8 cellular contexts compared by ENCODE assay signal in the genomic region with DNA sequence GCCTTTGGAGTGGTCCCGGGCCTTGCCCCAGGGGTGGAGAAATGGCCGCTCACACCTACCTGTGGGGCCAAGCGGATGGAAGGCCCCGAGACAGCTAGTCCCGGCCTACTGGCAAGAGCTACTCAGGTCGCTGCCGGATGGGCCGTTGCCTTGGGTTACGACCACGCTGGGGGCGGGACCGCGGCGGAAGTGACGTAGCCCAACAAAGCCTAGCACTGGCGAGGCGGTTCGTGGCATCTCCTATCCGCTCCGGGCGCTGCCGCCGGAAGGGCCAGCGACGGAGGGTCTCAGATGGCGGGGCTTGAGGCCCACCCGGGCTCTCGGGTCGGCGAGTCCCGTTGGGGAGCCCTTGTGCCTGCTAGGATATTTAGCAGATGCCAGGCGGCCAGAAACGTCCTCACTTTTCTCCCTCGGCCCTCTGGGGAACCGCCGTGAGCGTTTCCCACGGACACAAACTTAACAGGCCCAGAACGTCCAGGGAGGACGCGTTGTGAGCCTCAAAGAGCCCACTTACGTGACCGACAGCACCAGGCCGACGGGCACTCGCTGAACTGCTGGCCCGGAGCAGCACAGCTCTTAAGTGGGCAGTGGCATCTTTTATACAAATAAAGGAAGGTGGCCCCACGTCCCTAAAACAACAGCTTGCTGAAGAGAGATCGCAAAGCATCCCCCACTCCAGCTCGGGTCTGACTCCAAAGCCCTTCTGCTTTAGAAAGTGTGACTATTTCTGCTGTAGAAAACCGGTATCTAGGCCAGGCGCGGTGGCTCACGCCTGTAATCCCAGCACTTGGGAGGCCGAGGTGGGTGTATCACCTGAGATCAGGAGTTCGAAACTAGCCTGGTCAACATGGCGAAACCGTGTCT. TPM values are rescaled to one million over a fixed set of nuclear protein-coding genes. Genes with fewer than 3 reads are reported as not detected.
DNase-seq lines count a peak whose midpoint lies in the region; ATAC-seq and TF ChIP-seq lines count a peak whose summit lies in the region.

A gene with protein sequence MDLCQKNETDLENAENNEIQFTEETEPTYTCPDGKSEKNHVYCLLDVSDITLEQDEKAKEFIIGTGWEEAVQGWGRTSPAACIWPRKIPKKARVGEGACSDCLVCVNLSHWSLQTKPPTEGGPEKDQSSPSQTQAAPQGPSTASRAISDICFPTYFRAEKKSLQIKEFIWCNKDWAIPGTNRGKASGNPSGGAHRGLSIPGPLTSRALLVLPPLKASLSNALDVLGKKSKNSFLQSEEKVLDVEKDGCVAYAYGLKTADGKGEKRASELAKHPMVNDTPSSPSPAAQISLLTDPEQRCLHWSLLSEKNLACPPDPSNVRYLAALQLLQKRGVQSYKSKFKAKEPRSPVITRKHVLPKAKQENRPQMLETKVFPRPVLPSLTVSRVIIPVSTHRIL (minus strand): TSS at position 162 of the 864 bp plus-strand sequence. CDS start 13,283 bp downstream, outside the sequence.

- TF ChIP-seq EP300 in upper lobe of left lung (IDR thresholded peaks at IDR 0.05), result peak in 1 of 4 donors; percentile 60

- TF ChIP-seq CTCF in GM13977 (IDR thresholded peaks at IDR 0.05; ENCODE audit: extremely low read depth, insufficient read depth, missing control alignments) (no peak), left ventricle myocardium inferior (IDR thresholded peaks at IDR 0.05; ENCODE audit: borderline replicate concordance) (no peak), upper lobe of left lung (IDR thresholded peaks at IDR 0.05) (peak in 1 of 6 experiments; percentile 8)

- H3K4me3 ChIP-seq in left ventricle myocardium inferior (peak within 1 kb of the TSS; percentile 76), upper lobe of left lung (peak within 1 kb of the TSS; percentile 58 to 97 (median 72))

- H3K4me1 ChIP-seq in left ventricle myocardium inferior (peaks cover 18% of the 10 kb centered on the region), upper lobe of left lung (peaks cover 4 to 14% (median 8%) of the 10 kb centered on the region in 4 donors)

- WGBS in upper lobe of left lung, 2 donors, result 13 to 44% methylated on average over 13 to 51 of the region's 58 CpGs

- H3K27me3 ChIP-seq in left ventricle myocardium inferior (ENCODE audit: low read depth), result no peaks in the 10 kb centered on the region
- H3K27me3 ChIP-seq in upper lobe of left lung, result no peaks in the 10 kb centered on the region

- DNase-seq in GM13977 (ENCODE audit: low spot score) (peak; percentile 95), NCI-H1436 treated with DMSO at 0.1 percent for 48 hours (lab: John Stamatoyannopoulos, UW) (peak; percentile 83), SW480 (ENCODE audit: low spot score) (peak; percentile 93), amniotic epithelial cell (ENCODE audit: low read depth) (peak; percentile 95), left ventricle myocardium inferior (peak; percentile 98), posterior vena cava (ENCODE audit: low spot score) (peak; percentile 99), upper lobe of left lung (peak; percentile 98 to 100)

- peak in 3 of 4 donors; percentile 66 to 90 (median 89) for TF ChIP-seq POLR2A in upper lobe of left lung (IDR thresholded peaks at IDR 0.05)

- H3K27ac ChIP-seq in left ventricle myocardium inferior (replicated peaks) (peak within 1 kb of the TSS; percentile 98), upper lobe of left lung (peak within 1 kb of the TSS; percentile 91 to 96 (median 94))

- ATAC-seq in HG02852 (IDR thresholded peaks at IDR 0.05; ENCODE audit: unreplicated experiment) (peak; percentile 96), upper lobe of left lung (ENCODE audit: low FRiP score in 2 of 2) (peak; percentile 99)

- intact Hi-C loops in left ventricle myocardium inferior (cut with micrococcal nuclease) (no loop called here), posterior vena cava (cut with DNase I) (loop anchor here in 1 of 2 donors (10.0 kb wide), 1 partner anchor 73 kb away; the partner anchor contains the start of genes CENPN and CMC2)

- H3K9me3 ChIP-seq in left ventricle myocardium inferior (replicated peaks), result no peaks in the 10 kb centered on the region
- no peaks in the 10 kb centered on the region for H3K9me3 ChIP-seq in upper lobe of left lung

- H3K36me3 ChIP-seq in left ventricle myocardium inferior, result no peaks in the 10 kb centered on the region
- no peaks in the 10 kb centered on the region for H3K36me3 ChIP-seq in upper lobe of left lung

- in situ Hi-C loops in GM13977 (cut with MboI; ENCODE audit: low pct_unique_long_range_greater_than_20kb, low sequenced_read_pairs, unreplicated experiment), result no loop called here

RNA-seq across cellular contexts. Expression of the gene that starts here (rescaled TPM):
- 0.88 TPM for total RNA-seq in left ventricle myocardium inferior
- under 1 TPM in 1 of 2 donors, not detected in 1; 0.57 TPM for total RNA-seq in posterior vena cava
- total RNA-seq in upper lobe of left lung, result 1 to 10 TPM in 4 of 6 donors, under 1 TPM in 1, not detected in 1; 0.76 to 8.4 (median 3.6) TPM

Comparison
In these comparisons a context has a peak if more than half of its experiments do, and no peak if none do; other contexts are left out.
1. Peak in every context shown above with its lines: DNase-seq, ATAC-seq, H3K4me3 ChIP-seq and H3K27ac ChIP-seq.
2. Peak in DNase-seq, H3K4me3 ChIP-seq and H3K27ac ChIP-seq in left ventricle myocardium inferior; RNA of the gene not detected or under 1 TPM.
3. Peak in DNase-seq in posterior vena cava; RNA of the gene not detected or under 1 TPM.